Comparison of ENCODE assay signal across 13 cellular contexts in the genomic region with DNA sequence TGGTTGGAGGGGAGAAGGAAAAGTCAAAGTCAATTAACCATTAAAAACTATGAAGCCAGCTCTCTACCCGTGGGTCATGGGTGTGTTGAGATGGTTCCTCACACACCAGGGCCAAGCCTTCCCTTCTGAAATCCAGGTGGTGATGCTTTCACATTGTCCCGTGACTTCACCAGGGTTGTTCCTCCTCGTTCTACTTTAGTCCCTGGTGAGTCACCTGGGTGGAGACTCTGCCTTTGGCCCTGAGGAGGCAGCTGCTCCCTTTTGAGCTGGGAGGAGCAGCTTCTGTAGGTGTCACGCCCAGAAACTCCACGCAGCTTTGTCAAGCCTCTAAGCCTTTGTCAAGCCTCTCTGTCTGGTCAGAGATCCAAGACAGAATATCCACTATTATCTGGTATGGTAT.
DNase-seq lines count a peak whose midpoint lies in the region; ATAC-seq and TF ChIP-seq lines count a peak whose summit lies in the region.
"Had no signal": no experiment of that assay in that cellular context is flagged by ENCODE, and none has a peak within 500 bp of the region (broad histone marks: within the 10 kb centered on the region; RNA-seq: fewer than 3 reads in every experiment).

No MANE protein-coding gene starts in this region.

- DNase-seq in GM03348 (ENCODE audit: low spot score) = peak; percentile 5
- DNase-seq in HCT116 (ENCODE audit: low read depth, low spot score) = peak; percentile 74
- DNase-seq in LHCN-M2 (ENCODE audit: low read depth) = peak; percentile 61
- peak; percentile 67 for DNase-seq in hepatocyte (ENCODE audit: low spot score)
- DNase-seq in activated effector memory CD4-positive, alpha-beta T cell treated with Interleukin-2 at 50 U/mL for 16 hours = no peak
- DNase-seq in amygdala (lab: John Stamatoyannopoulos, UW) = no peak
- DNase-seq in natural killer cell treated with Interleukin-12 subunit alpha and Interleukin-12 subunit beta and Interleukin-15 and Interleukin-18, amount 100 ng/mL, for 72 hours (ENCODE audit: low spot score) = no peak
- DNase-seq in glomerular visceral epithelial cell (ENCODE audit: extremely low spot score) = no peak
- DNase-seq: activated CD8-positive, alpha-beta T cell treated with anti-CD3 and anti-CD28 coated beads for 36 hours; NCI-H345 had no signal

- no peaks in the 10 kb centered on the region for H3K4me1 Mint-ChIP-seq in natural killer cell treated with Interleukin-12 subunit alpha and Interleukin-12 subunit beta and Interleukin-15 and Interleukin-18, amount 100 ng/mL, for 72 hours (ENCODE audit: low read depth in 2 of 2)

- peaks cover 30 to 46% of the 10 kb centered on the region in 2 experiments for H3K4me1 ChIP-seq in HCT116 (ENCODE audit: control insufficient read depth in 1 of 2, insufficient read depth in 2 of 2, low read length in 2 of 2)
- H3K4me1 ChIP-seq in hepatocyte (ENCODE audit: insufficient read depth) = peaks cover 3% of the 10 kb centered on the region

- H3K79me2 ChIP-seq in HCT116 (ENCODE audit: insufficient read depth, low read length) (no peaks in the 10 kb centered on the region), hepatocyte (no peaks in the 10 kb centered on the region)

- peak overlapping the region; percentile 71 for H3K4me2 ChIP-seq in HCT116 (ENCODE audit: low read length)
- H3K4me2 ChIP-seq in hepatocyte = no peak overlapping the region
- H3K4me2 ChIP-seq: BLaER1, neural progenitor cell had no signal

- TF ChIP-seq CTCF in HCT116 (IDR thresholded peaks at IDR 0.05 in 2 of 3, conservative IDR thresholded peaks at IDR 0.05 in 1 of 3; ENCODE audit: borderline replicate concordance in 1 of 3, insufficient read depth in 1 of 3, low read depth in 2 of 3, low read length in 2 of 3) (no peak), hepatocyte (IDR thresholded peaks at IDR 0.05; ENCODE audit: poor library complexity) (no peak)

- no peak for TF ChIP-seq RAD21 in HCT116 (IDR thresholded peaks at IDR 0.05; ENCODE audit: low read depth)

- ATAC-seq in HCT116 = peak; percentile 99
- ATAC-seq in natural killer cell treated with Interleukin-12 subunit alpha and Interleukin-12 subunit beta and Interleukin-15 and Interleukin-18, amount 100 ng/mL, for 72 hours = no peak
- ATAC-seq: activated CD8-positive, alpha-beta T cell treated with anti-CD3 and anti-CD28 coated beads for 36 hours; K562 had no signal

- H2AFZ ChIP-seq in HCT116 (ENCODE audit: low read depth, low read length, poor library complexity, severe bottlenecking) (peak overlapping the region; percentile 47), hepatocyte (no peak overlapping the region)
- H2AFZ ChIP-seq: neural progenitor cell had no signal

- H3K9me3 Mint-ChIP-seq in natural killer cell treated with Interleukin-12 subunit alpha and Interleukin-12 subunit beta and Interleukin-15 and Interleukin-18, amount 100 ng/mL, for 72 hours = peaks cover 9% of the 10 kb centered on the region
- H3K9me3 Mint-ChIP-seq: activated CD8-positive, alpha-beta T cell treated with anti-CD3 and anti-CD28 coated beads for 36 hours had no signal

- POLR2A ChIA-PET in HCT116 (lab: Charles Lee) = no interaction called here

- 69% methylated on average over 5 of the region's 5 CpGs for WGBS in hepatocyte (ENCODE audit: low lambda C conversion rate, missing lambda C conversion rate)

- no peaks in the 10 kb centered on the region for H3K27me3 ChIP-seq in HCT116 (ENCODE audit: insufficient read depth, low read length)
- no peaks in the 10 kb centered on the region for H3K27me3 ChIP-seq in hepatocyte
- H3K27me3 ChIP-seq: BLaER1, neural progenitor cell had no signal

- H3K27ac ChIP-seq in HCT116 (ENCODE audit: low read depth, low read length) = peak overlapping the region; percentile 42
- H3K27ac ChIP-seq in hepatocyte = peak overlapping the region; percentile 62
- H3K27ac ChIP-seq: BLaER1, neural progenitor cell had no signal

- no peaks in the 10 kb centered on the region for H4K20me1 ChIP-seq in HCT116 (ENCODE audit: insufficient read depth)
- no peaks in the 10 kb centered on the region for H4K20me1 ChIP-seq in hepatocyte (ENCODE audit: insufficient read depth, poor library complexity, severe bottlenecking)
- H4K20me1 ChIP-seq: BLaER1 had no signal

- no peak overlapping the region for H3K4me3 Mint-ChIP-seq in natural killer cell treated with Interleukin-12 subunit alpha and Interleukin-12 subunit beta and Interleukin-15 and Interleukin-18, amount 100 ng/mL, for 72 hours
- H3K4me3 Mint-ChIP-seq: activated CD8-positive, alpha-beta T cell treated with anti-CD3 and anti-CD28 coated beads for 36 hours; neural progenitor cell had no signal

- H3K36me3 Mint-ChIP-seq in natural killer cell treated with Interleukin-12 subunit alpha and Interleukin-12 subunit beta and Interleukin-15 and Interleukin-18, amount 100 ng/mL, for 72 hours = no peaks in the 10 kb centered on the region

- H3K27me3 Mint-ChIP-seq in natural killer cell treated with Interleukin-12 subunit alpha and Interleukin-12 subunit beta and Interleukin-15 and Interleukin-18, amount 100 ng/mL, for 72 hours = peaks cover 0 to 2% of the 10 kb centered on the region in 2 donors
- H3K27me3 Mint-ChIP-seq: activated CD8-positive, alpha-beta T cell treated with anti-CD3 and anti-CD28 coated beads for 36 hours had no signal

- no TSS peak for BruUV-seq in HCT116 (replicated peaks; lab: Mats Ljungman, UMichigan)

- CTCF ChIA-PET in HCT116 (lab: Charles Lee) = no interaction called here

- RAD21 ChIA-PET in HCT116 (lab: Charles Lee; ENCODE audit: low non-redundant PET in 1 of 2, low total read pairs in 2 of 2, uncharacterized antibody in 2 of 2, unreplicated experiment in 2 of 2) = no interaction called here

- peak overlapping the region; percentile 8; the same call in 1 of the 2 replicates for H3K9ac ChIP-seq in HCT116 (ENCODE audit: low read length)
- H3K9ac ChIP-seq: BLaER1, neural progenitor cell had no signal

- no peaks in the 10 kb centered on the region for H3K36me3 ChIP-seq in HCT116 (ENCODE audit: control insufficient read depth in 1 of 2, insufficient read depth in 2 of 2, low read length in 2 of 2)
- no peaks in the 10 kb centered on the region for H3K36me3 ChIP-seq in hepatocyte (replicated peaks; ENCODE audit: insufficient read depth, low read depth)
- H3K36me3 ChIP-seq: BLaER1, neural progenitor cell had no signal

- TF ChIP-seq POLR2A in HCT116 (IDR thresholded peaks at IDR 0.05; ENCODE audit: borderline replicate concordance, extremely low read depth, insufficient read depth, insufficient read length) = no peak

- H3K9me3 ChIP-seq in HCT116 (ENCODE audit: control insufficient read depth in 1 of 2, insufficient read depth in 1 of 2, low read depth in 1 of 2, low read length in 2 of 2) (no peaks in the 10 kb centered on the region), hepatocyte (ENCODE audit: low read depth) (no peaks in the 10 kb centered on the region)
- H3K9me3 ChIP-seq: BLaER1 had no signal

- no peak overlapping the region for H3K27ac Mint-ChIP-seq in natural killer cell treated with Interleukin-12 subunit alpha and Interleukin-12 subunit beta and Interleukin-15 and Interleukin-18, amount 100 ng/mL, for 72 hours
- H3K27ac Mint-ChIP-seq: activated CD8-positive, alpha-beta T cell treated with anti-CD3 and anti-CD28 coated beads for 36 hours; neural progenitor cell had no signal

- H3K4me3 ChIP-seq in HCT116 (replicated peaks in 1 of 2; ENCODE audit: low read depth in 1 of 2, low read length in 2 of 2) (peak overlapping the region in 1 of 2 experiments; percentile 19; a peak in 2 of 4 replicates), hepatocyte (no peak overlapping the region)
- H3K4me3 ChIP-seq: BLaER1, K562, neural progenitor cell had no signal

- H3K9me2 ChIP-seq in HCT116 (ENCODE audit: insufficient read depth) (no peaks in the 10 kb centered on the region), hepatocyte (replicated peaks; ENCODE audit: insufficient read depth) (no peaks in the 10 kb centered on the region)

- intact Hi-C loops in HCT116 (cut with micrococcal nuclease) = no loop called here

TF ChIP-seq in HCT116, 20 proteins besides CTCF, POLR2A, EP300 and RAD21 (continues in another document):
- peak; percentile 64 for TF ChIP-seq FOSL1 (IDR thresholded peaks at IDR 0.05; ENCODE audit: low read depth)
- no peak for TF ChIP-seq YY1 (IDR thresholded peaks at IDR 0.05; ENCODE audit: extremely low read depth, insufficient replicate concordance, low read depth, low read length)
- peak; percentile 66 for TF ChIP-seq JUND (IDR thresholded peaks at IDR 0.05)
- TF ChIP-seq, protein P1, sequence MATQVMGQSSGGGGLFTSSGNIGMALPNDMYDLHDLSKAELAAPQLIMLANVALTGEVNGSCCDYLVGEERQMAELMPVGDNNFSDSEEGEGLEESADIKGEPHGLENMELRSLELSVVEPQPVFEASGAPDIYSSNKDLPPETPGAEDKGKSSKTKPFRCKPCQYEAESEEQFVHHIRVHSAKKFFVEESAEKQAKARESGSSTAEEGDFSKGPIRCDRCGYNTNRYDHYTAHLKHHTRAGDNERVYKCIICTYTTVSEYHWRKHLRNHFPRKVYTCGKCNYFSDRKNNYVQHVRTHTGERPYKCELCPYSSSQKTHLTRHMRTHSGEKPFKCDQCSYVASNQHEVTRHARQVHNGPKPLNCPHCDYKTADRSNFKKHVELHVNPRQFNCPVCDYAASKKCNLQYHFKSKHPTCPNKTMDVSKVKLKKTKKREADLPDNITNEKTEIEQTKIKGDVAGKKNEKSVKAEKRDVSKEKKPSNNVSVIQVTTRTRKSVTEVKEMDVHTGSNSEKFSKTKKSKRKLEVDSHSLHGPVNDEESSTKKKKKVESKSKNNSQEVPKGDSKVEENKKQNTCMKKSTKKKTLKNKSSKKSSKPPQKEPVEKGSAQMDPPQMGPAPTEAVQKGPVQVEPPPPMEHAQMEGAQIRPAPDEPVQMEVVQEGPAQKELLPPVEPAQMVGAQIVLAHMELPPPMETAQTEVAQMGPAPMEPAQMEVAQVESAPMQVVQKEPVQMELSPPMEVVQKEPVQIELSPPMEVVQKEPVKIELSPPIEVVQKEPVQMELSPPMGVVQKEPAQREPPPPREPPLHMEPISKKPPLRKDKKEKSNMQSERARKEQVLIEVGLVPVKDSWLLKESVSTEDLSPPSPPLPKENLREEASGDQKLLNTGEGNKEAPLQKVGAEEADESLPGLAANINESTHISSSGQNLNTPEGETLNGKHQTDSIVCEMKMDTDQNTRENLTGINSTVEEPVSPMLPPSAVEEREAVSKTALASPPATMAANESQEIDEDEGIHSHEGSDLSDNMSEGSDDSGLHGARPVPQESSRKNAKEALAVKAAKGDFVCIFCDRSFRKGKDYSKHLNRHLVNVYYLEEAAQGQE (IDR thresholded peaks at IDR 0.05; ENCODE audit: low read depth) = no peak
- TF ChIP-seq CEBPB (IDR thresholded peaks at IDR 0.05; ENCODE audit: low read depth) = no peak
- TF ChIP-seq, protein P2, sequence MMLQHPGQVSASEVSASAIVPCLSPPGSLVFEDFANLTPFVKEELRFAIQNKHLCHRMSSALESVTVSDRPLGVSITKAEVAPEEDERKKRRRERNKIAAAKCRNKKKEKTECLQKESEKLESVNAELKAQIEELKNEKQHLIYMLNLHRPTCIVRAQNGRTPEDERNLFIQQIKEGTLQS (IDR thresholded peaks at IDR 0.05) = no peak
- peak; percentile 73 for TF ChIP-seq SP1 (IDR thresholded peaks at IDR 0.05; ENCODE audit: low read depth)
- peak; percentile 51 for TF ChIP-seq TCF7L2 (IDR thresholded peaks at IDR 0.05; ENCODE audit: borderline replicate concordance, extremely low read depth, insufficient read depth, insufficient read length)
- no peak for TF ChIP-seq ZFX (IDR thresholded peaks at IDR 0.05)

Comparison
In these comparisons a context has a peak if more than half of its experiments do, and no peak if none do; other contexts are left out.
1. DNase-seq: peak in GM03348 (single experiment), HCT116 (single experiment), LHCN-M2 (single experiment) and hepatocyte (single experiment); none in activated effector memory CD4-positive, alpha-beta T cell treated with Interleukin-2 at 50 U/mL for 16 hours (single experiment), amygdala (0 of 56), natural killer cell treated with Interleukin-12 subunit alpha and Interleukin-12 subunit beta and Interleukin-15 and Interleukin-18, amount 100 ng/mL, for 72 hours (single experiment) and glomerular visceral epithelial cell (single experiment).